8 cellular contexts compared by ENCODE assay signal in the genomic region with DNA sequence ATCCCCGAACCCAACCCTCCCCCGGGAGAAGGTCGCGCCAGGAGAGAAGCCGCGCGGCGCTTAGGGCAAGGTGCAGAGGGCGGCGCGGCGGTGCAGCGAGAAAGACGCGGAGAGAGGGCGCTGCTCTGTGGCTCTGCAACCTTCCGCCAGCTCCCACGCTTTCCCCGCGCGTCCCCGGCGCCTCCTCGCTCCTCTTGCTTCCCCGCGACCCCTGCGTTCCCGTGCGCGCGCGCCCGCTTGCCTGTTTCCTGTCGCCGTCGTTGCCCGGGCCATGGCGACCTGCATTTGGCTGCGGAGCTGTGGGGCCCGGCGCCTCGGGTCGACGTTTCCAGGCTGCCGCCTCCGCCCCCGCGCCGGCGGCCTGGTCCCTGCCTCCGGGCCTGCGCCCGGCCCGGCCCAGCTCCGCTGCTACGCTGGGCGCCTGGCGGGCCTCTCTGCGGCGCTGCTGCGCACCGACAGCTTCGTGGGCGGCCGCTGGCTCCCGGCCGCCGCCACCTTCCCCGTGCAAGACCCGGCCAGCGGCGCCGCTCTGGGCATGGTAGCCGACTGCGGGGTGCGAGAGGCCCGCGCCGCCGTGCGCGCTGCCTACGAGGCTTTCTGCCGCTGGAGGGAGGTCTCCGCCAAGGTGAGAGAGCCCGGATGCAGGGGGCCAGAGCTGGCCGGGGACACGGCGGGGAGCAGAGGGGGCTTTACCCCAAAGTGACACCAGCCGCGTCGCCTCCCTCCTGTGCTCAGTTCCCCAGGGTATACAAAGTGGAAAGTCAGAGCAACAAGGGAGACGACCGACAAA. TPM values are rescaled to one million over a fixed set of nuclear protein-coding genes. Genes with fewer than 3 reads are reported as not detected.
DNase-seq lines count a peak whose midpoint lies in the region; ATAC-seq and TF ChIP-seq lines count a peak whose summit lies in the region.

A gene (plus strand): TSS at position 244 of the 790 bp plus-strand sequence. CDS start 28 bp downstream, at position 272.

- H3K27ac Mint-ChIP-seq in CD4-positive, alpha-beta T cell: peak within 1 kb of the TSS; percentile 57

- POLR2A ChIA-PET in CD4-positive, alpha-beta T cell (lab: Charles Lee): interaction anchor here (0.7 to 2.2 kb wide), 23 partner anchors 9 to 644 kb away, joined by 3 to 21 read pairs (median 4); a partner anchor contains a TSS

- H3K27me3 ChIP-seq in CD4-positive, alpha-beta T cell (ENCODE audit: control insufficient read depth, insufficient read depth, low read length): no peaks in the 10 kb centered on the region
- peaks cover 22% of the 10 kb centered on the region for H3K27me3 ChIP-seq in NT2/D1 (ENCODE audit: insufficient read depth, insufficient read length)

- peak; percentile 48 for TF ChIP-seq POLR2A in erythroblast (IDR thresholded peaks at IDR 0.05; ENCODE audit: low read length)

- no peaks in the 10 kb centered on the region for H3K9me3 ChIP-seq in CD4-positive, alpha-beta T cell (ENCODE audit: control insufficient read depth, low read length)
- no peaks in the 10 kb centered on the region for H3K9me3 ChIP-seq in NT2/D1 (ENCODE audit: insufficient read depth, low read length)

- H3K36me3 Mint-ChIP-seq in CD4-positive, alpha-beta T cell (ENCODE audit: low read depth): peaks cover 23% of the 10 kb centered on the region

- H3K27me3 Mint-ChIP-seq in CD4-positive, alpha-beta T cell: no peaks in the 10 kb centered on the region

- DNase-seq in CD4-positive, alpha-beta T cell: peak; percentile 63 to 80 (median 74)
- DNase-seq in GM19240 (ENCODE audit: insufficient read length, low spot score) (peak; percentile 45), NT2/D1 (ENCODE audit: low read depth, low spot score) (peak; percentile 40), activated T-cell treated with anti-CD3 and anti-CD28 coated beads for 1 hour (ENCODE audit: low read depth) (peak; percentile 63), erythroblast (lab: John Stamatoyannopoulos, UW) (peak; percentile 85 to 88), myocyte (ENCODE audit: low read depth) (peak; percentile 50)
- DNase-seq in stimulated activated CD8-positive, alpha-beta memory T cell treated with anti-CD3 and anti-CD28 coated beads, Interleukin-7, amount 100 ng/mL, for 4 hours (ENCODE audit: low read depth in 2 of 2): peak; percentile 47 to 83

- H3K4me3 Mint-ChIP-seq in CD4-positive, alpha-beta T cell: peak within 1 kb of the TSS; percentile 93

- no peaks in the 10 kb centered on the region for H3K36me3 ChIP-seq in NT2/D1 (ENCODE audit: insufficient read depth, insufficient read length, low read length)

- intact Hi-C loops in CD4-positive, alpha-beta T cell (cut with DNase I, micrococcal nuclease): loop anchor here in 1 of 2 experiments (5.0 to 10.0 kb wide), 2 partner anchors 167 to 200 kb away; no protein-coding TSS in a partner anchor

- H3K9ac ChIP-seq in NT2/D1 (ENCODE audit: insufficient read length, low read depth): peak within 1 kb of the TSS; percentile 70

- TF ChIP-seq CTCF in CD4-positive, alpha-beta T cell (IDR thresholded peaks at IDR 0.05): no peak

- H3K4me3 ChIP-seq in NT2/D1 (ENCODE audit: insufficient read length, low read depth): peak within 1 kb of the TSS; percentile 52

- H3K27ac ChIP-seq in CD4-positive, alpha-beta T cell (ENCODE audit: low read depth, low read length): peak within 1 kb of the TSS; percentile 14

- H3K4me1 Mint-ChIP-seq in CD4-positive, alpha-beta T cell (ENCODE audit: low read depth): peaks cover 36% of the 10 kb centered on the region

- CTCF ChIA-PET in CD4-positive, alpha-beta T cell (lab: Charles Lee): interaction anchor here (1.0 to 2.2 kb wide), 5 partner anchors 24 to 172 kb away, joined by 3 to 15 read pairs (median 4); a partner anchor contains a TSS

- peak; percentile 82 for ATAC-seq in CD4-positive, alpha-beta T cell (ENCODE audit: poor library complexity)
- ATAC-seq in HG03457 (IDR thresholded peaks at IDR 0.05; ENCODE audit: unreplicated experiment): peak; percentile 68

- H3K4me1 ChIP-seq in NT2/D1 (ENCODE audit: insufficient read depth, insufficient read length): no peaks in the 10 kb centered on the region

- no peaks in the 10 kb centered on the region for H3K9me3 Mint-ChIP-seq in CD4-positive, alpha-beta T cell

RNA-seq across cellular contexts. Expression of the gene that starts here (rescaled TPM):
- total RNA-seq in CD4-positive, alpha-beta T cell: 1 to 10 TPM; 3.6 to 5.0 TPM
- total RNA-seq in myocyte: 1.2 and 1.4 TPM in 2 replicates
- polyA plus RNA-seq in myocyte (2012): 1.9 TPM

Comparison
In these comparisons a context has a peak if more than half of its experiments do, and no peak if none do; other contexts are left out.
1. Peak in every context shown above with its lines: DNase-seq, ATAC-seq, H3K4me3 ChIP-seq and H3K27ac ChIP-seq.